18 cellular contexts compared by ENCODE assay signal in genomic region chr12:120037851-120038250, GRCh38.
"Had no signal": no experiment of that assay in that cellular context is flagged by ENCODE, and none has a peak within 500 bp of the region (broad histone marks: within the 10 kb centered on the region; RNA-seq: fewer than 3 reads in every experiment).

No MANE protein-coding gene starts in this region.

- H3K9me3 ChIP-seq: esophagus squamous epithelium, pancreas, tibial nerve had no signal

- H3K36me3 ChIP-seq: brain microvascular endothelial cell, esophagus squamous epithelium, pancreas, tibial nerve had no signal

- H3K27me3 Mint-ChIP-seq: activated B cell treated with CpG ODN at 0.5 μM for 24 hours; activated CD4-positive, alpha-beta T cell treated with anti-CD3 and anti-CD28 coated beads, Interleukin-2, amount 10 ng/mL, durations not matched to agents 24 days and 14 days; naive thymus-derived CD4-positive, alpha-beta T cell had no signal

- H3K4me1 Mint-ChIP-seq: activated B cell treated with CpG ODN at 0.5 μM for 24 hours had no signal

- H3K4me3 ChIP-seq: esophagus squamous epithelium, lung, pancreas, tibial nerve had no signal

- H3K4me3 Mint-ChIP-seq: activated B cell treated with CpG ODN at 0.5 μM for 24 hours; activated CD4-positive, alpha-beta T cell treated with anti-CD3 and anti-CD28 coated beads, Interleukin-2, amount 10 ng/mL, durations not matched to agents 24 days and 14 days; activated CD8-positive, alpha-beta T cell treated with anti-CD3 and anti-CD28 coated beads, Interleukin-2, amount 10 ng/mL, durations not matched to agents 7 days and 5 days; naive thymus-derived CD4-positive, alpha-beta T cell had no signal

- H3K9me3 Mint-ChIP-seq: activated B cell treated with CpG ODN at 0.5 μM for 24 hours; activated CD4-positive, alpha-beta T cell treated with anti-CD3 and anti-CD28 coated beads, Interleukin-2, amount 10 ng/mL, durations not matched to agents 24 days and 14 days had no signal

- H3K27ac ChIP-seq: brain microvascular endothelial cell, pancreas, tibial nerve had no signal

- H3K27me3 ChIP-seq: brain microvascular endothelial cell, esophagus squamous epithelium, pancreas, tibial nerve had no signal

- DNase-seq: activated B cell treated with CpG ODN at 0.5 μM for 24 hours; activated CD4-positive, alpha-beta T cell treated with anti-CD3 and anti-CD28 coated beads, Interleukin-2, amount 10 ng/mL, durations not matched to agents 24 days and 14 days; activated CD8-positive, alpha-beta memory T cell treated with anti-CD3 and anti-CD28 coated beads, Interleukin-2, amount 50 U/mL, for 48 hours; activated CD8-positive, alpha-beta T cell treated with anti-CD3 and anti-CD28 coated beads, Interleukin-2, amount 10 ng/mL, durations not matched to agents 7 days and 5 days; anterior cingulate cortex; brain microvascular endothelial cell; cortex of kidney; effector CD4-positive, alpha-beta T cell; esophagus squamous epithelium; left cardiac atrium; midbrain; naive thymus-derived CD4-positive, alpha-beta T cell; pancreas; stimulated activated CD4-positive, alpha-beta T cell treated with anti-CD3 and anti-CD28 coated beads, Interleukin-4, amount 100 ng/mL, for 1 hour; stimulated activated naive CD4-positive, alpha-beta T cell; substantia nigra had no signal

- ATAC-seq: activated CD8-positive, alpha-beta T cell treated with anti-CD3 and anti-CD28 coated beads, Interleukin-2, amount 10 ng/mL, durations not matched to agents 7 days and 5 days; left cardiac atrium; naive thymus-derived CD4-positive, alpha-beta T cell; pancreas had no signal

- H3K27ac Mint-ChIP-seq: activated B cell treated with CpG ODN at 0.5 μM for 24 hours; activated CD8-positive, alpha-beta T cell treated with anti-CD3 and anti-CD28 coated beads, Interleukin-2, amount 10 ng/mL, durations not matched to agents 7 days and 5 days had no signal
